In genomic region chr17:69858460-69858859, GRCh38 we compare ENCODE assay signal across 2 cellular contexts.
TF ChIP-seq lines count a peak whose summit lies in the region.

No MANE protein-coding gene starts in this region.

TF ChIP-seq in HepG2, 621 proteins besides CTCF, POLR2A, EP300 and RAD21 (continued from another document):
- no peak for TF ChIP-seq ZBTB1 (CRISPR knock-in tag; IDR thresholded peaks at IDR 0.05; ENCODE audit: borderline replicate concordance)
- no peak for TF ChIP-seq CENPX (CRISPR knock-in tag; IDR thresholded peaks at IDR 0.05)
- TF ChIP-seq ZNF382 (CRISPR knock-in tag; IDR thresholded peaks at IDR 0.05; ENCODE audit: borderline replicate concordance) = peak; percentile 65; the same call in 1 of the 2 replicates

TF ChIP-seq in K562, 482 proteins besides CTCF, POLR2A, EP300 and RAD21 (continued from another document):
- no peak for TF ChIP-seq NCOA1 (IDR thresholded peaks at IDR 0.05; ENCODE audit: low read depth)
- no peak for TF ChIP-seq MITF (IDR thresholded peaks at IDR 0.05)
- TF ChIP-seq LCOR (CRISPR knock-in tag; IDR thresholded peaks at IDR 0.05) = no peak
- TF ChIP-seq ATF3 (IDR thresholded peaks at IDR 0.05) = no peak
- TF ChIP-seq ATF3 (CRISPR knock-in tag; conservative IDR thresholded peaks at IDR 0.05) = no peak
- no peak for TF ChIP-seq ZFP36 (IDR thresholded peaks at IDR 0.05; ENCODE audit: low read depth, low read length, partially characterized antibody)
- no peak for TF ChIP-seq ZNF830 (CRISPR knock-in tag; IDR thresholded peaks at IDR 0.05)
- no peak for TF ChIP-seq RB1 (IDR thresholded peaks at IDR 0.05; ENCODE audit: low read depth)
- TF ChIP-seq ZNF184 (CRISPR knock-in tag; IDR thresholded peaks at IDR 0.05) = no peak
- TF ChIP-seq ZNF707 (CRISPR knock-in tag; conservative IDR thresholded peaks at IDR 0.05) = no peak
- no peak for TF ChIP-seq NUFIP1 (IDR thresholded peaks at IDR 0.05; ENCODE audit: partially characterized antibody)
- no peak for TF ChIP-seq HMBOX1 (IDR thresholded peaks at IDR 0.05)
- no peak for TF ChIP-seq THAP12 (CRISPR knock-in tag; IDR thresholded peaks at IDR 0.05)
- TF ChIP-seq ZNF318 (IDR thresholded peaks at IDR 0.05; ENCODE audit: borderline replicate concordance in 1 of 2, low read depth in 1 of 2) = no peak
- TF ChIP-seq RNF2 (IDR thresholded peaks at IDR 0.05) = no peak
- no peak for TF ChIP-seq ZC3H8 (IDR thresholded peaks at IDR 0.05)
- TF ChIP-seq DEAF1 (CRISPR knock-in tag; IDR thresholded peaks at IDR 0.05) = no peak
